ENCODE assay signal across 8 cellular contexts in the genomic region with DNA sequence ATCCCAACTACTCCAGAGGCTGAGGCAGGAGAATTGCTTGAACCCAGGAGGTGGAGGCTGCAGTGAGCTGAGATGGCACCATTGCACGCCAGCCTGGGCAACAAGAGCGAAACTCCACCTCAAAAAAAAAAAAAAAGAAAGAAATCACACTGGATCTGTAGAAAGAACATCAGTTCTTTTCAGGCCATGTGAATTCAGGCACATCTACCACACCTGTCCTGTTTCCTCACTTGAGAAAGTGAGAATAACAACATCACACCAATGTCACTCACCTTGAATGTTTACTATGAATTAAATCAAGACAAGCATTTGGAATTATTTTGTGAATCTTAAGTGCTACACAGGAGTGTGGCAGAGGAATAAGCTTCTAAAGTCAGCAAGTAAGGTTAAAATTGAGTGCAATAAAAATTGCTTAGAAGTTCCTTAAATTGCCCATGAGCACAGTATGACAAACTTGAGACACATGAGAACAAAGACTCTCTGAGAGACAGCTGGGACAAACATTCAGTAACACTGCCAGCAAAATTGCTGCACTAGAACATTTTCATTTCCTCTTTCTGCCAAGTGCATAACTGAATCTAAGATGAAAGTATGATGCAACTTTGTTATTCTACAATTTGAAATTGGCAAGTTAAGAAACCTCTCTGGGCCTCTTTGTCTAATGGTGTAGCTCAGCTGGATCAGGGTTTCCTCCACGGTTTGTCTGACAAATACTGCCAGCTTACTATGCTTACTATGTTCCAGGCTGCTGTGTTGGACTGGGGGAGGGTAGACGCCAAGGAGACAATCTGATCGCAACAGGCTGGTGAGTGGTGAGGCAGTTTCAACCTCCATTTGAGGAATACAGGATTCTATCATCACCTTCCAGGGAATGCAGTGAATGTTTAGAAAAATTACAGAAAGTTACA. TPM values are rescaled to one million over a fixed set of nuclear protein-coding genes. Genes with fewer than 3 reads are reported as not detected.
DNase-seq lines count a peak whose midpoint lies in the region; ATAC-seq and TF ChIP-seq lines count a peak whose summit lies in the region.

No MANE protein-coding gene starts in this region.

- no peaks in the 10 kb centered on the region for H3K27me3 ChIP-seq in lung (ENCODE audit: control insufficient read depth, insufficient read depth)

- ATAC-seq in GM21423 (IDR thresholded peaks at IDR 0.05; ENCODE audit: unreplicated experiment) (peak; percentile 41), lung (ENCODE audit: insufficient read depth, low FRiP score) (peak; percentile 10)

- H3K9me3 Mint-ChIP-seq in stimulated activated naive CD8-positive, alpha-beta T cell treated with anti-CD3 and anti-CD28 coated beads, Interleukin-15, Interleukin-2, amounts not matched to agents 100 ng/mL and 50 ng/mL, for 24 hours: no peaks in the 10 kb centered on the region

- no peaks in the 10 kb centered on the region for H3K9me3 ChIP-seq in lung (ENCODE audit: control insufficient read depth in 2 of 2, insufficient read depth in 1 of 2, low read length in 1 of 2)

- TF ChIP-seq CTCF in lung (IDR thresholded peaks at IDR 0.05; ENCODE audit: control extremely low read depth, extremely low read depth): no peak

- H3K27ac Mint-ChIP-seq in stimulated activated naive CD8-positive, alpha-beta T cell treated with anti-CD3 and anti-CD28 coated beads, Interleukin-15, Interleukin-2, amounts not matched to agents 100 ng/mL and 50 ng/mL, for 24 hours: peak overlapping the region; percentile 93

- H3K27ac ChIP-seq in lung (ENCODE audit: low read depth in 1 of 2, low read length in 1 of 2): peak overlapping the region; percentile 48 to 92

- peak overlapping the region; percentile 96 for H3K4me3 Mint-ChIP-seq in stimulated activated naive CD8-positive, alpha-beta T cell treated with anti-CD3 and anti-CD28 coated beads, Interleukin-15, Interleukin-2, amounts not matched to agents 100 ng/mL and 50 ng/mL, for 24 hours

- H3K27me3 Mint-ChIP-seq in stimulated activated naive CD8-positive, alpha-beta T cell treated with anti-CD3 and anti-CD28 coated beads, Interleukin-15, Interleukin-2, amounts not matched to agents 100 ng/mL and 50 ng/mL, for 24 hours: no peaks in the 10 kb centered on the region

- 36 to 50% methylated on average over 5 of the region's 5 CpGs for WGBS in lung, 2 donors

- peak; percentile 95 for DNase-seq in GF-D8 (lab: John Stamatoyannopoulos, UW)
- peak in 73 of 76 experiments; percentile 3 to 84 (median 68) for DNase-seq in HUDEP-2 (lab: John Stamatoyannopoulos, UW; ENCODE audit: unreplicated experiment in 76 of 76)
- DNase-seq in T-helper 2 cell: peak in 3 of 5 experiments; percentile 19 to 87 (median 20)
- peak; percentile 59 for DNase-seq in central memory CD4-positive, alpha-beta T cell
- peak; percentile 48 for DNase-seq in lung (ENCODE audit: low spot score)
- DNase-seq in epidermal melanocyte (ENCODE audit: insufficient read length, low spot score): no peak

- peaks cover 53% of the 10 kb centered on the region for H3K4me1 Mint-ChIP-seq in stimulated activated naive CD8-positive, alpha-beta T cell treated with anti-CD3 and anti-CD28 coated beads, Interleukin-15, Interleukin-2, amounts not matched to agents 100 ng/mL and 50 ng/mL, for 24 hours (ENCODE audit: low read depth)

- no peak overlapping the region for H3K4me3 ChIP-seq in lung

- H3K4me1 ChIP-seq in lung (ENCODE audit: control insufficient read depth in 2 of 2, insufficient read depth in 2 of 2, low read length in 2 of 2): peaks cover 0 to 7% of the 10 kb centered on the region in 2 donors

- no peaks in the 10 kb centered on the region for H3K36me3 ChIP-seq in lung (ENCODE audit: control insufficient read depth in 2 of 2, insufficient read depth in 2 of 2, low read length in 2 of 2)

- peaks cover 8% of the 10 kb centered on the region for H3K36me3 Mint-ChIP-seq in stimulated activated naive CD8-positive, alpha-beta T cell treated with anti-CD3 and anti-CD28 coated beads, Interleukin-15, Interleukin-2, amounts not matched to agents 100 ng/mL and 50 ng/mL, for 24 hours (ENCODE audit: low read depth)

RNA-seq across cellular contexts. Expression of a gene that starts 1.9 kb away (rescaled TPM):
- total RNA-seq in lung: 10 to 100 TPM; 19.4 to 46.0 TPM
- 1 to 10 TPM; 3.5 to 9.5 TPM for polyA plus RNA-seq in lung
